Comparison of ENCODE assay signal across 1 cellular context in genomic region chr3:74463515-74463914, GRCh38.
TF ChIP-seq lines count a peak whose summit lies in the region.

No MANE protein-coding gene starts in this region.

TF ChIP-seq in GM23338, 12 proteins besides CTCF, POLR2A, EP300 and RAD21 (continued from another document):
- TF ChIP-seq, protein P1, sequence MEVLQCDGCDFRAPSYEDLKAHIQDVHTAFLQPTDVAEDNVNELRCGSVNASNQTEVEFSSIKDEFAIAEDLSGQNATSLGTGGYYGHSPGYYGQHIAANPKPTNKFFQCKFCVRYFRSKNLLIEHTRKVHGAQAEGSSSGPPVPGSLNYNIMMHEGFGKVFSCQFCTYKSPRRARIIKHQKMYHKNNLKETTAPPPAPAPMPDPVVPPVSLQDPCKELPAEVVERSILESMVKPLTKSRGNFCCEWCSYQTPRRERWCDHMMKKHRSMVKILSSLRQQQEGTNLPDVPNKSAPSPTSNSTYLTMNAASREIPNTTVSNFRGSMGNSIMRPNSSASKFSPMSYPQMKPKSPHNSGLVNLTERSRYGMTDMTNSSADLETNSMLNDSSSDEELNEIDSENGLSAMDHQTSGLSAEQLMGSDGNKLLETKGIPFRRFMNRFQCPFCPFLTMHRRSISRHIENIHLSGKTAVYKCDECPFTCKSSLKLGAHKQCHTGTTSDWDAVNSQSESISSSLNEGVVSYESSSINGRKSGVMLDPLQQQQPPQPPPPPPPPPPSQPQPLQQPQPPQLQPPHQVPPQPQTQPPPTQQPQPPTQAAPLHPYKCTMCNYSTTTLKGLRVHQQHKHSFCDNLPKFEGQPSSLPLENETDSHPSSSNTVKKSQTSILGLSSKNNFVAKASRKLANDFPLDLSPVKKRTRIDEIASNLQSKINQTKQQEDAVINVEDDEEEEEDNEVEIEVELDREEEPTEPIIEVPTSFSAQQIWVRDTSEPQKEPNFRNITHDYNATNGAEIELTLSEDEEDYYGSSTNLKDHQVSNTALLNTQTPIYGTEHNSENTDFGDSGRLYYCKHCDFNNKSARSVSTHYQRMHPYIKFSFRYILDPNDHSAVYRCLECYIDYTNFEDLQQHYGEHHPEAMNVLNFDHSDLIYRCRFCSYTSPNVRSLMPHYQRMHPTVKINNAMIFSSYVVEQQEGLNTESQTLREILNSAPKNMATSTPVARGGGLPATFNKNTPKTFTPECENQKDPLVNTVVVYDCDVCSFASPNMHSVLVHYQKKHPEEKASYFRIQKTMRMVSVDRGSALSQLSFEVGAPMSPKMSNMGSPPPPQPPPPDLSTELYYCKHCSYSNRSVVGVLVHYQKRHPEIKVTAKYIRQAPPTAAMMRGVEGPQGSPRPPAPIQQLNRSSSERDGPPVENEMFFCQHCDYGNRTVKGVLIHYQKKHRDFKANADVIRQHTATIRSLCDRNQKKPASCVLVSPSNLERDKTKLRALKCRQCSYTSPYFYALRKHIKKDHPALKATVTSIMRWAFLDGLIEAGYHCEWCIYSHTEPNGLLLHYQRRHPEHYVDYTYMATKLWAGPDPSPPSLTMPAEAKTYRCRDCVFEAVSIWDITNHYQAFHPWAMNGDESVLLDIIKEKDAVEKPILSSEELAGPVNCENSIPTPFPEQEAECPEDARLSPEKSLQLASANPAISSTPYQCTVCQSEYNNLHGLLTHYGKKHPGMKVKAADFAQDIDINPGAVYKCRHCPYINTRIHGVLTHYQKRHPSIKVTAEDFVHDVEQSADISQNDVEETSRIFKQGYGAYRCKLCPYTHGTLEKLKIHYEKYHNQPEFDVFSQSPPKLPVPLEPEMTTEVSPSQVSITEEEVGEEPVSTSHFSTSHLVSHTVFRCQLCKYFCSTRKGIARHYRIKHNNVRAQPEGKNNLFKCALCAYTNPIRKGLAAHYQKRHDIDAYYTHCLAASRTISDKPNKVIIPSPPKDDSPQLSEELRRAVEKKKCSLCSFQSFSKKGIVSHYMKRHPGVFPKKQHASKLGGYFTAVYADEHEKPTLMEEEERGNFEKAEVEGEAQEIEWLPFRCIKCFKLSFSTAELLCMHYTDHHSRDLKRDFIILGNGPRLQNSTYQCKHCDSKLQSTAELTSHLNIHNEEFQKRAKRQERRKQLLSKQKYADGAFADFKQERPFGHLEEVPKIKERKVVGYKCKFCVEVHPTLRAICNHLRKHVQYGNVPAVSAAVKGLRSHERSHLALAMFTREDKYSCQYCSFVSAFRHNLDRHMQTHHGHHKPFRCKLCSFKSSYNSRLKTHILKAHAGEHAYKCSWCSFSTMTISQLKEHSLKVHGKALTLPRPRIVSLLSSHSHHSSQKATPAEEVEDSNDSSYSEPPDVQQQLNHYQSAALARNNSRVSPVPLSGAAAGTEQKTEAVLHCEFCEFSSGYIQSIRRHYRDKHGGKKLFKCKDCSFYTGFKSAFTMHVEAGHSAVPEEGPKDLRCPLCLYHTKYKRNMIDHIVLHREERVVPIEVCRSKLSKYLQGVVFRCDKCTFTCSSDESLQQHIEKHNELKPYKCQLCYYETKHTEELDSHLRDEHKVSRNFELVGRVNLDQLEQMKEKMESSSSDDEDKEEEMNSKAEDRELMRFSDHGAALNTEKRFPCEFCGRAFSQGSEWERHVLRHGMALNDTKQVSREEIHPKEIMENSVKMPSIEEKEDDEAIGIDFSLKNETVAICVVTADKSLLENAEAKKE (CRISPR knock-in tag; IDR thresholded peaks at IDR 0.05): no peak
- TF ChIP-seq CREB1 (CRISPR knock-in tag; IDR thresholded peaks at IDR 0.05; ENCODE audit: low read depth) (no peak), EZH2 (IDR thresholded peaks at IDR 0.05; ENCODE audit: low read depth, unreplicated experiment) (no peak), NANOG (IDR thresholded peaks at IDR 0.05; ENCODE audit: borderline replicate concordance) (no peak), EZH2phosphoT487 (IDR thresholded peaks at IDR 0.05; ENCODE audit: unreplicated experiment) (no peak), POLR2AphosphoS5 (IDR thresholded peaks at IDR 0.05; ENCODE audit: low read depth) (no peak)
- TF ChIP-seq, protein P2, sequence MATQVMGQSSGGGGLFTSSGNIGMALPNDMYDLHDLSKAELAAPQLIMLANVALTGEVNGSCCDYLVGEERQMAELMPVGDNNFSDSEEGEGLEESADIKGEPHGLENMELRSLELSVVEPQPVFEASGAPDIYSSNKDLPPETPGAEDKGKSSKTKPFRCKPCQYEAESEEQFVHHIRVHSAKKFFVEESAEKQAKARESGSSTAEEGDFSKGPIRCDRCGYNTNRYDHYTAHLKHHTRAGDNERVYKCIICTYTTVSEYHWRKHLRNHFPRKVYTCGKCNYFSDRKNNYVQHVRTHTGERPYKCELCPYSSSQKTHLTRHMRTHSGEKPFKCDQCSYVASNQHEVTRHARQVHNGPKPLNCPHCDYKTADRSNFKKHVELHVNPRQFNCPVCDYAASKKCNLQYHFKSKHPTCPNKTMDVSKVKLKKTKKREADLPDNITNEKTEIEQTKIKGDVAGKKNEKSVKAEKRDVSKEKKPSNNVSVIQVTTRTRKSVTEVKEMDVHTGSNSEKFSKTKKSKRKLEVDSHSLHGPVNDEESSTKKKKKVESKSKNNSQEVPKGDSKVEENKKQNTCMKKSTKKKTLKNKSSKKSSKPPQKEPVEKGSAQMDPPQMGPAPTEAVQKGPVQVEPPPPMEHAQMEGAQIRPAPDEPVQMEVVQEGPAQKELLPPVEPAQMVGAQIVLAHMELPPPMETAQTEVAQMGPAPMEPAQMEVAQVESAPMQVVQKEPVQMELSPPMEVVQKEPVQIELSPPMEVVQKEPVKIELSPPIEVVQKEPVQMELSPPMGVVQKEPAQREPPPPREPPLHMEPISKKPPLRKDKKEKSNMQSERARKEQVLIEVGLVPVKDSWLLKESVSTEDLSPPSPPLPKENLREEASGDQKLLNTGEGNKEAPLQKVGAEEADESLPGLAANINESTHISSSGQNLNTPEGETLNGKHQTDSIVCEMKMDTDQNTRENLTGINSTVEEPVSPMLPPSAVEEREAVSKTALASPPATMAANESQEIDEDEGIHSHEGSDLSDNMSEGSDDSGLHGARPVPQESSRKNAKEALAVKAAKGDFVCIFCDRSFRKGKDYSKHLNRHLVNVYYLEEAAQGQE (IDR thresholded peaks at IDR 0.05; ENCODE audit: unreplicated experiment): no peak
